In the genomic region with DNA sequence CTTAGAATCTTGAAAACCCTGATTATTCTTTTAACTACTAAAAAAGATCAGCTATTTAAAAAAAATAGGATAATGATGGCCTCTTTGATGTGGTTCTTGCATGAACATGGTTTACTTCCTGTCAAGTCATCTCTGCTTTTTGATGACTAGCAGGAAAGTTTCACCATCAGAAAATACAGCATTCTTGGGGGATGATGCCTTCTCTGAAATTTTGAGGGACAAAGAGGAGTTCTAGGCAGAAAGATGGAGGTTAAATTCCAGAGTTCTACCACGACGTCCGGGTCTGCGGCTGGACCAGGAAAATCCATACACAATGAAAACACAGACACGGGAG, we compare ENCODE assay signal across 14 cellular contexts.
A peak's percentile ranks its signal among the peaks of the same experiment; 100 is the strongest.
DNase-seq lines count a peak whose midpoint lies in the region; ATAC-seq, FAIRE-seq and TF ChIP-seq lines count a peak whose summit lies in the region.
"Had no signal": no experiment of that assay in that cellular context is flagged by ENCODE, and none has a peak within 500 bp of the region (broad histone marks: within the 10 kb centered on the region; RNA-seq: fewer than 3 reads in every experiment).

No MANE protein-coding gene starts in this region.

- CTCF ChIA-PET in activated CD8-positive, alpha-beta memory T cell treated with anti-CD3 and anti-CD28 coated beads, Interleukin-2, amount 10 ng/mL, durations not matched to agents 7 days and 5 days (lab: Charles Lee): interaction anchor here (0.7 to 1.0 kb wide), 3 partner anchors 9 to 51 kb away, joined by 3 read pairs; no protein-coding TSS in a partner anchor
- CTCF ChIA-PET in K562 (lab: Yijun Ruan, JAX; ENCODE audit: low intra/inter-chr PET ratio): no interaction called here

- H3K4me2 ChIP-seq in K562 (ENCODE audit: insufficient read depth, low read length): no peak overlapping the region
- H3K4me2 ChIP-seq in smooth muscle cell: no peak overlapping the region

- no peaks in the 10 kb centered on the region for H3K36me3 ChIP-seq in K562 (ENCODE audit: control insufficient read depth, insufficient read depth, low read length)
- H3K36me3 ChIP-seq in smooth muscle cell (ENCODE audit: low read depth): no peaks in the 10 kb centered on the region
- H3K36me3 ChIP-seq in effector memory CD4-positive, alpha-beta T cell (ENCODE audit: control insufficient read depth, insufficient read depth, low read length): no peaks in the 10 kb centered on the region
- H3K36me3 ChIP-seq: upper lobe of left lung had no signal

- intact Hi-C loops in K562 (cut with micrococcal nuclease): no loop called here

- peaks cover 17% of the 10 kb centered on the region for H3K4me1 Mint-ChIP-seq in activated CD8-positive, alpha-beta memory T cell treated with anti-CD3 and anti-CD28 coated beads, Interleukin-2, amount 10 ng/mL, durations not matched to agents 7 days and 5 days

- POLR2A ChIA-PET in K562 (lab: Yijun Ruan, JAX): interaction anchor here (0.5 kb wide), 1 partner anchor 77 kb away, joined by 4 read pairs; no protein-coding TSS in a partner anchor

- TF ChIP-seq RAD21 in K562 (CRISPR knock-in tag; conservative IDR thresholded peaks at IDR 0.05 in 1 of 2, IDR thresholded peaks at IDR 0.05 in 1 of 2): no peak

- H3K79me2 ChIP-seq in K562 (ENCODE audit: control insufficient read depth, insufficient read depth, low read length): no peaks in the 10 kb centered on the region
- H3K79me2 ChIP-seq in smooth muscle cell (ENCODE audit: low read depth): no peaks in the 10 kb centered on the region

- in situ Hi-C loops in K562 (cut with MboI): no loop called here

- TF ChIP-seq EP300 in K562 (IDR thresholded peaks at IDR 0.05; ENCODE audit: low read length): no peak

- H3K9me3 Mint-ChIP-seq in activated CD8-positive, alpha-beta memory T cell treated with anti-CD3 and anti-CD28 coated beads, Interleukin-2, amount 10 ng/mL, durations not matched to agents 7 days and 5 days (ENCODE audit: low read depth): peaks cover 2% of the 10 kb centered on the region

- H2AFZ ChIP-seq in K562 (ENCODE audit: low read depth, low read length) (no peak overlapping the region), smooth muscle cell (ENCODE audit: low read depth) (peak overlapping the region; percentile 20)

- no peak for TF ChIP-seq POLR2A in K562 (conservative IDR thresholded peaks at IDR 0.05)

- H3K9ac ChIP-seq in K562 (ENCODE audit: insufficient read depth in 1 of 2, low read depth in 2 of 2, low read length in 2 of 2) (no peak overlapping the region), smooth muscle cell (ENCODE audit: low read depth) (no peak overlapping the region)

- BruUV-seq in K562 (replicated peaks; lab: Mats Ljungman, UMichigan): no TSS peak

- H3K9me1 ChIP-seq in K562 (ENCODE audit: control insufficient read depth, insufficient read depth, low read length): no peaks in the 10 kb centered on the region

- H3K27me3 ChIP-seq in K562 (ENCODE audit: control insufficient read depth in 2 of 2, insufficient read depth in 2 of 2, low read length in 2 of 2): peaks cover 0 to 13% of the 10 kb centered on the region in 2 experiments; a peak in 2 of 5 replicates
- no peaks in the 10 kb centered on the region for H3K27me3 ChIP-seq in smooth muscle cell (ENCODE audit: low read depth)
- no peaks in the 10 kb centered on the region for H3K27me3 ChIP-seq in effector memory CD4-positive, alpha-beta T cell (replicated peaks; ENCODE audit: control insufficient read depth, insufficient read depth, low read length, poor library complexity, severe bottlenecking)
- H3K27me3 ChIP-seq: upper lobe of left lung had no signal

- H3K36me3 Mint-ChIP-seq in activated CD8-positive, alpha-beta memory T cell treated with anti-CD3 and anti-CD28 coated beads, Interleukin-2, amount 10 ng/mL, durations not matched to agents 7 days and 5 days: peaks cover 6% of the 10 kb centered on the region

- H3K27ac ChIP-seq in K562 (ENCODE audit: extremely low read depth, low read depth, low read length) (no peak overlapping the region), smooth muscle cell (ENCODE audit: low read depth) (peak overlapping the region; percentile 55)
- no peak overlapping the region for H3K27ac ChIP-seq in effector memory CD4-positive, alpha-beta T cell (ENCODE audit: insufficient read depth, low read length, poor library complexity, severe bottlenecking)
- H3K27ac ChIP-seq: upper lobe of left lung had no signal

- H3K9me3 ChIP-seq in K562 (replicated peaks; ENCODE audit: control insufficient read depth, insufficient read depth, low read depth, low read length): no peaks in the 10 kb centered on the region
- H3K9me3 ChIP-seq in smooth muscle cell (replicated peaks; ENCODE audit: low read depth): no peaks in the 10 kb centered on the region
- H3K9me3 ChIP-seq in effector memory CD4-positive, alpha-beta T cell (ENCODE audit: control insufficient read depth, low read length): no peaks in the 10 kb centered on the region
- H3K9me3 ChIP-seq: upper lobe of left lung had no signal

- no peaks in the 10 kb centered on the region for H3K27me3 Mint-ChIP-seq in activated CD8-positive, alpha-beta memory T cell treated with anti-CD3 and anti-CD28 coated beads, Interleukin-2, amount 10 ng/mL, durations not matched to agents 7 days and 5 days

- H3K4me3 ChIP-seq in K562 (no peak overlapping the region), smooth muscle cell (no peak overlapping the region)
- no peak overlapping the region for H3K4me3 ChIP-seq in effector memory CD4-positive, alpha-beta T cell (ENCODE audit: insufficient read depth, low read depth, low read length, poor library complexity, severe bottlenecking)
- H3K4me3 ChIP-seq: upper lobe of left lung had no signal

- peak; percentile 42 for ATAC-seq in activated CD8-positive, alpha-beta memory T cell treated with anti-CD3 and anti-CD28 coated beads, Interleukin-2, amount 10 ng/mL, durations not matched to agents 7 days and 5 days
- ATAC-seq in K562: no peak
- no peak for ATAC-seq in HG02642 (IDR thresholded peaks at IDR 0.05; ENCODE audit: poor library complexity, unreplicated experiment)
- ATAC-seq: SK-N-SH treated with all-trans-retinoic acid at 6 μM for 48 hours had no signal

- no peak overlapping the region for H3K27ac Mint-ChIP-seq in activated CD8-positive, alpha-beta memory T cell treated with anti-CD3 and anti-CD28 coated beads, Interleukin-2, amount 10 ng/mL, durations not matched to agents 7 days and 5 days

- no peak for DNase-seq in activated CD8-positive, alpha-beta memory T cell treated with anti-CD3 and anti-CD28 coated beads, Interleukin-2, amount 10 ng/mL, durations not matched to agents 7 days and 5 days
- no peak for DNase-seq in activated CD8-positive, alpha-beta memory T cell treated with anti-CD3 and anti-CD28 coated beads for 24 hours
- peak; percentile 49 for DNase-seq in RKO (ENCODE audit: low spot score)
- DNase-seq in K562 (ENCODE audit: extremely low read depth in 1 of 4, low spot score in 3 of 4): no peak
- no peak for DNase-seq in smooth muscle cell (lab: John Stamatoyannopoulos, UW; ENCODE audit: unreplicated experiment)
- DNase-seq in effector memory CD4-positive, alpha-beta T cell: no peak
- no peak for DNase-seq in HuH-7 (ENCODE audit: low spot score)
- DNase-seq: GDM1, NCI-H1436, retina, upper lobe of left lung had no signal

- no peak for FAIRE-seq in K562 (lab: Jason Lieb, UNC)
- FAIRE-seq: endothelial cell of umbilical vein had no signal

- H3K4me1 ChIP-seq in K562 (replicated peaks in 1 of 2; ENCODE audit: control insufficient read depth in 2 of 2, insufficient read depth in 2 of 2, low read length in 2 of 2) (no peaks in the 10 kb centered on the region), smooth muscle cell (ENCODE audit: low read depth) (no peaks in the 10 kb centered on the region)
- peaks cover 10% of the 10 kb centered on the region for H3K4me1 ChIP-seq in effector memory CD4-positive, alpha-beta T cell (ENCODE audit: control insufficient read depth, insufficient read depth, low read length, poor library complexity, severe bottlenecking)
- H3K4me1 ChIP-seq: upper lobe of left lung had no signal

- 7% methylated on average over 5 of the region's 5 CpGs for WGBS in K562 (ENCODE audit: insufficient coverage, low coverage, missing lambda C conversion rate)
- 42% methylated on average over 5 of the region's 5 CpGs for WGBS in smooth muscle cell (ENCODE audit: low lambda C conversion rate)

- H4K20me1 ChIP-seq in K562 (replicated peaks; ENCODE audit: control insufficient read depth, insufficient read depth, low read length): no peaks in the 10 kb centered on the region
- no peaks in the 10 kb centered on the region for H4K20me1 ChIP-seq in smooth muscle cell (ENCODE audit: low read depth)

- TF ChIP-seq CTCF in K562 (IDR thresholded peaks at IDR 0.05 in 2 of 3, conservative IDR thresholded peaks at IDR 0.05 in 1 of 3; ENCODE audit: insufficient read depth in 2 of 3, low read depth in 1 of 3, low read length in 3 of 3) (no peak), smooth muscle cell (IDR thresholded peaks at IDR 0.05; ENCODE audit: borderline replicate concordance, insufficient read depth, poor library complexity, severe bottlenecking) (no peak)

- no peak overlapping the region for H3K4me3 Mint-ChIP-seq in activated CD8-positive, alpha-beta memory T cell treated with anti-CD3 and anti-CD28 coated beads, Interleukin-2, amount 10 ng/mL, durations not matched to agents 7 days and 5 days

- H3F3A ChIP-seq in smooth muscle cell (ENCODE audit: low read depth): no peaks in the 10 kb centered on the region

TF ChIP-seq in K562, 482 proteins besides CTCF, POLR2A, EP300 and RAD21:
- TF ChIP-seq ZNF780A (CRISPR knock-in tag; IDR thresholded peaks at IDR 0.05) (no peak), BHLHE40 (IDR thresholded peaks at IDR 0.05; ENCODE audit: low read length) (no peak), ZNF717 (CRISPR knock-in tag; IDR thresholded peaks at IDR 0.05) (no peak), MAFG (tag; conservative IDR thresholded peaks at IDR 0.05) (peak; percentile 36; the same call in 1 of the 2 replicates), MTA2 (IDR thresholded peaks at IDR 0.05; ENCODE audit: low read depth) (no peak), NCOA2 (IDR thresholded peaks at IDR 0.05; ENCODE audit: partially characterized antibody in 2 of 2) (no peak), ZNF316 (IDR thresholded peaks at IDR 0.05) (peak; percentile 44; the same call in 1 of the 2 replicates), HNRNPL (IDR thresholded peaks at IDR 0.05; ENCODE audit: low read depth, low read length) (no peak), ZNF121 (CRISPR knock-in tag; conservative IDR thresholded peaks at IDR 0.05) (no peak), RBM39 (optimal IDR thresholded peaks at IDR 0.05; ENCODE audit: low read depth, low read length) (no peak)
